Comparison of ENCODE assay signal across 13 cellular contexts in the genomic region with DNA sequence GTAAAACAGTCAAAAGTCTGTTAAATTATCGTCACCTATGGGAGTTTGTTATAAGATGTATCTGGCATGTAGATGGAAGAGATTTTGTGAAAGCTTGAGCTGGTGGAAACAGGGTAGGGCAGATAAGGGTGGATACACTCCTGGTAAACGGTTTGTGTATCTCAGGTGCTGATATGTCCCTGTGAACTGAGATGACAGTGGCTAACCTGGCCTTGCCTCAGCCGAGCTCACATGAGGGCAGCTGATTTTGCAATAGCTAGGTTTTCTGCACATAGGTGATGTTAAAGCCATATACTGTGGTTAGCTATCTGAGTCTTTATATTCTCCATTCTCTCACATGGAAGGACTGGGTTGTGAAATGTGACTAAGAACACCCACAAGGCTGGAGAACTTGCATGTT.
DNase-seq lines count a peak whose midpoint lies in the region; ATAC-seq and TF ChIP-seq lines count a peak whose summit lies in the region.
"Had no signal": no experiment of that assay in that cellular context is flagged by ENCODE, and none has a peak within 500 bp of the region (broad histone marks: within the 10 kb centered on the region; RNA-seq: fewer than 3 reads in every experiment).

No MANE protein-coding gene starts in this region.

- H3K36me3 Mint-ChIP-seq in endodermal cell (ENCODE audit: low read depth): no peaks in the 10 kb centered on the region
- H3K36me3 Mint-ChIP-seq in chondrocyte (ENCODE audit: low read depth): peaks cover 5% of the 10 kb centered on the region
- H3K36me3 Mint-ChIP-seq: CD8-positive, alpha-beta memory T cell had no signal

- no peak overlapping the region for H3K4me3 Mint-ChIP-seq in endodermal cell
- no peak overlapping the region for H3K4me3 Mint-ChIP-seq in chondrocyte (ENCODE audit: unreplicated experiment)
- H3K4me3 Mint-ChIP-seq: CD8-positive, alpha-beta memory T cell; GM23338 had no signal

- no peak overlapping the region for H3K9ac ChIP-seq in endodermal cell (ENCODE audit: extremely low read depth, low read length, poor library complexity, severe bottlenecking)
- H3K9ac ChIP-seq in trophoblast cell (ENCODE audit: low read length): no peak overlapping the region

- H4K12ac ChIP-seq in trophoblast cell (ENCODE audit: low read depth, low read length): no peak overlapping the region

- ATAC-seq in Right ventricle myocardium superior (ENCODE audit: poor library complexity) (peak; percentile 7), left ventricle myocardium superior (no peak)

- no peak overlapping the region for H3K4ac ChIP-seq in trophoblast cell (ENCODE audit: low read depth, low read length)

- H3K27me3 Mint-ChIP-seq in endodermal cell (ENCODE audit: insufficient read depth) (peaks cover 3% of the 10 kb centered on the region), chondrocyte (ENCODE audit: low read depth) (no peaks in the 10 kb centered on the region)

- H3K79me2 ChIP-seq in trophoblast cell (ENCODE audit: control insufficient read depth, insufficient read depth, low read length, poor library complexity): no peaks in the 10 kb centered on the region

- H3K4me1 ChIP-seq in endodermal cell (ENCODE audit: control insufficient read depth, insufficient read depth, low read length) (no peaks in the 10 kb centered on the region), trophoblast cell (ENCODE audit: control insufficient read depth in 1 of 2, insufficient read depth in 2 of 2, low read length in 2 of 2) (no peaks in the 10 kb centered on the region)
- H3K4me1 ChIP-seq: Caco-2 had no signal

- DNase-seq in Right ventricle myocardium superior: no peak
- DNase-seq in left ventricle myocardium superior: no peak
- peak; percentile 2 for DNase-seq in HCEC 1CT
- DNase-seq in endodermal cell: peak; percentile 24
- peak; percentile 87 to 88 for DNase-seq in trophoblast cell
- no peak for DNase-seq in activated CD4-positive, CD25-positive, alpha-beta regulatory T cell (lab: John Stamatoyannopoulos, UW)
- DNase-seq in chondrocyte (ENCODE audit: low spot score): no peak
- DNase-seq: Caco-2; CD8-positive, alpha-beta memory T cell; DND-41; GDM1 had no signal

- intact Hi-C loops in Right ventricle myocardium superior (cut with DNase I) (no loop called here), left ventricle myocardium superior (cut with micrococcal nuclease) (no loop called here)

- 91 to 100% methylated on average over 3 of the region's 3 CpGs for WGBS in endodermal cell (ENCODE audit: insufficient coverage in 1 of 2, insufficient read length in 1 of 2), 2 experiments
- WGBS in trophoblast cell (ENCODE audit: extremely low coverage, insufficient coverage, insufficient read length): no CpG with 5 or more reads among the region's 3 CpGs

- H2BK5ac ChIP-seq in trophoblast cell (ENCODE audit: low read depth, low read length, poor library complexity): no peak overlapping the region

- no peaks in the 10 kb centered on the region for H3K9me3 ChIP-seq in endodermal cell (ENCODE audit: control insufficient read depth, low read length)
- peaks cover 2% of the 10 kb centered on the region for H3K9me3 ChIP-seq in trophoblast cell (ENCODE audit: insufficient read depth, low read depth, low read length)
- H3K9me3 ChIP-seq: Caco-2 had no signal

- no peak overlapping the region for H3K23ac ChIP-seq in trophoblast cell (ENCODE audit: low read length)

- no peak overlapping the region for H4K8ac ChIP-seq in trophoblast cell (ENCODE audit: low read depth, low read length)

- H2BK120ac ChIP-seq in trophoblast cell (ENCODE audit: insufficient read depth, low read length, poor library complexity): no peak overlapping the region

- no peak overlapping the region for H3K4me3 ChIP-seq in endodermal cell (ENCODE audit: low read length)
- H3K4me3 ChIP-seq in trophoblast cell (ENCODE audit: low read depth, low read length): no peak overlapping the region
- H3K4me3 ChIP-seq: GM23338 had no signal

- H4K91ac ChIP-seq in trophoblast cell (ENCODE audit: low read depth, low read length): no peak overlapping the region

- H3K18ac ChIP-seq in trophoblast cell (ENCODE audit: low read length): no peak overlapping the region

- H2AK5ac ChIP-seq in trophoblast cell (ENCODE audit: low read length): no peak overlapping the region

- H2BK12ac ChIP-seq in trophoblast cell (ENCODE audit: low read length): no peak overlapping the region

- TF ChIP-seq CTCF in endodermal cell (conservative IDR thresholded peaks at IDR 0.05) (no peak), chondrocyte (IDR thresholded peaks at IDR 0.05) (no peak)

- H3K9me3 Mint-ChIP-seq in endodermal cell: no peaks in the 10 kb centered on the region
- no peaks in the 10 kb centered on the region for H3K9me3 Mint-ChIP-seq in chondrocyte (ENCODE audit: low read depth)
- H3K9me3 Mint-ChIP-seq: GM23338 had no signal

- no peak overlapping the region for H3K4me2 ChIP-seq in trophoblast cell (ENCODE audit: low read length)
- H3K4me2 ChIP-seq: GM23338 had no signal

- H3K4me1 Mint-ChIP-seq in endodermal cell: no peaks in the 10 kb centered on the region
- peaks cover 15% of the 10 kb centered on the region for H3K4me1 Mint-ChIP-seq in chondrocyte (ENCODE audit: low read depth)
- H3K4me1 Mint-ChIP-seq: CD8-positive, alpha-beta memory T cell; GM23338 had no signal

- no peak overlapping the region for H3K14ac ChIP-seq in trophoblast cell (ENCODE audit: low read length)

- no peak overlapping the region for H3K27ac ChIP-seq in endodermal cell (ENCODE audit: low read depth, low read length)
- no peak overlapping the region for H3K27ac ChIP-seq in trophoblast cell (ENCODE audit: low read depth, low read length)
- H3K27ac ChIP-seq: 22Rv1 had no signal

- H3K27ac Mint-ChIP-seq in endodermal cell: no peak overlapping the region
- no peak overlapping the region for H3K27ac Mint-ChIP-seq in chondrocyte (ENCODE audit: unreplicated experiment)
- H3K27ac Mint-ChIP-seq: CD8-positive, alpha-beta memory T cell; GM23338 had no signal

- H2AFZ ChIP-seq in trophoblast cell (ENCODE audit: insufficient read depth, low read length, poor library complexity): no peak overlapping the region
- H2AFZ ChIP-seq: GM23338 had no signal

- H3K36me3 ChIP-seq in endodermal cell (ENCODE audit: control insufficient read depth, insufficient read depth, low read length) (no peaks in the 10 kb centered on the region), trophoblast cell (ENCODE audit: control insufficient read depth in 1 of 2, insufficient read depth in 2 of 2, low read length in 2 of 2) (peaks cover 13 to 29% of the 10 kb centered on the region in 2 experiments)

- no peaks in the 10 kb centered on the region for H3K79me1 ChIP-seq in trophoblast cell (ENCODE audit: low read length)

- no peaks in the 10 kb centered on the region for H3K27me3 ChIP-seq in endodermal cell (ENCODE audit: control insufficient read depth, insufficient read depth, low read length, poor library complexity, severe bottlenecking)
- H3K27me3 ChIP-seq in trophoblast cell (ENCODE audit: insufficient read depth, low read length): no peaks in the 10 kb centered on the region

Comparison
In these comparisons a context has a peak if more than half of its experiments do, and no peak if none do; other contexts are left out.
1. DNase-seq: peak in HCEC 1CT (single experiment), endodermal cell (single experiment) and trophoblast cell (2 of 2); none in Right ventricle myocardium superior (single experiment), left ventricle myocardium superior (single experiment), activated CD4-positive, CD25-positive, alpha-beta regulatory T cell (0 of 4) and chondrocyte (single experiment).